In the genomic region with DNA sequence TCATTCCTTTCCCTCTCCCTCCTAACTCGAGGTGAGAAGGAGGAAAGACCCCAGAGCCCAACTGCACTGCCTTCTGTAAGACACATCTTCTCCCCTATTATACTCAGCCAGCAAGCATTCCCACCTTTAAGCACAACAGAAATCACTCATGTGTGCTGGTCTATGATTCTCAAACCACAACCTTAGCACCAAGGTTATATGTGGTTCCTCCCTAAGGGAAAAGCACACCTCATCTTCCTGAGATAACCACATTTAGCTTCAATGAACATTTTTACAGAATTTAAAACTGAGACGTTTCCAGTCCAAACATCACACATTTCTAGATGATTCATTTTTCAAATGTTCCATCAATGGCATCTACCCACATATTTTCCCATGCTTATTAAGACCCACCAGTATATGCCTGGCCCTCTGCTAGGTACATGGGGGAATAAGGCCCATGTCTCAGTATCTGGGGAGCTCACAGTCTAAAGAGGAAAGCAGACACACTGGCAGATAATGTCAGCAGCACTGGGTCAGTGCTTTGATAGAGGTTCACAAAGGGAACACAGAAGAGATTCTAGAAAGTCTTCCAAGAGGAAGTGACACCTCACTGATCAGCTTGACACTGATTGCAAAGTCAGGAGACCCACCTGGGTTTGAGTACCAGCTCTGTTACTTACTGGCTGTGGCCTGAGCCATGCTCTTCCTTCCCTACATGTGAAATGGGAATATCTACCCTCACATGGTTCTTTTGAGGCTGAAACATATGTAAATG, we compare ENCODE assay signal across 12 cellular contexts.
A peak's percentile ranks its signal among the peaks of the same experiment; 100 is the strongest.
DNase-seq lines count a peak whose midpoint lies in the region; ATAC-seq and TF ChIP-seq lines count a peak whose summit lies in the region.
"Had no signal": no experiment of that assay in that cellular context is flagged by ENCODE, and none has a peak within 500 bp of the region (broad histone marks: within the 10 kb centered on the region; RNA-seq: fewer than 3 reads in every experiment).

No MANE protein-coding gene starts in this region.

- H3K4me1 Mint-ChIP-seq in activated CD8-positive, alpha-beta T cell treated with anti-CD3 and anti-CD28 coated beads for 36 hours (ENCODE audit: low read depth), result peaks cover 52% of the 10 kb centered on the region
- peaks cover 21% of the 10 kb centered on the region for H3K4me1 Mint-ChIP-seq in activated CD8-positive, alpha-beta T cell treated with anti-CD3 and anti-CD28 coated beads, Interleukin-2, amount 10 ng/mL, durations not matched to agents 7 days and 5 days (ENCODE audit: low read depth)
- H3K4me1 Mint-ChIP-seq in stimulated activated effector memory CD8-positive, alpha-beta T cell treated with anti-CD3 and anti-CD28 coated beads, Interleukin-12 subunit alpha, Interleukin-12 subunit beta, amount 100 ng/mL, for 72 hours, result peaks cover 35% of the 10 kb centered on the region
- peaks cover 46% of the 10 kb centered on the region for H3K4me1 Mint-ChIP-seq in activated CD4-positive, alpha-beta memory T cell treated with anti-CD3 and anti-CD28 coated beads for 36 hours (ENCODE audit: low read depth)

- H3K4me3 Mint-ChIP-seq in activated CD8-positive, alpha-beta T cell treated with anti-CD3 and anti-CD28 coated beads for 36 hours, result no peak overlapping the region
- no peak overlapping the region for H3K4me3 Mint-ChIP-seq in activated CD8-positive, alpha-beta T cell treated with anti-CD3 and anti-CD28 coated beads, Interleukin-2, amount 10 ng/mL, durations not matched to agents 7 days and 5 days
- no peak overlapping the region for H3K4me3 Mint-ChIP-seq in stimulated activated effector memory CD8-positive, alpha-beta T cell treated with anti-CD3 and anti-CD28 coated beads, Interleukin-12 subunit alpha, Interleukin-12 subunit beta, amount 100 ng/mL, for 72 hours
- no peak overlapping the region for H3K4me3 Mint-ChIP-seq in activated CD4-positive, alpha-beta memory T cell treated with anti-CD3 and anti-CD28 coated beads for 36 hours
- H3K4me3 Mint-ChIP-seq: central memory CD8-positive, alpha-beta T cell had no signal

- no peak for TF ChIP-seq CTCF in activated CD8-positive, alpha-beta T cell treated with anti-CD3 and anti-CD28 coated beads for 36 hours (IDR thresholded peaks at IDR 0.05)

- POLR2A ChIA-PET in activated CD8-positive, alpha-beta T cell treated with anti-CD3 and anti-CD28 coated beads for 36 hours (lab: Charles Lee), result no interaction called here
- POLR2A ChIA-PET in activated CD8-positive, alpha-beta T cell treated with anti-CD3 and anti-CD28 coated beads, Interleukin-2, amount 10 ng/mL, durations not matched to agents 7 days and 5 days (lab: Charles Lee), result no interaction called here
- POLR2A ChIA-PET in activated CD4-positive, alpha-beta memory T cell treated with anti-CD3 and anti-CD28 coated beads for 36 hours (lab: Charles Lee), result no interaction called here

- no peaks in the 10 kb centered on the region for H3K9me3 Mint-ChIP-seq in activated CD8-positive, alpha-beta T cell treated with anti-CD3 and anti-CD28 coated beads for 36 hours
- H3K9me3 Mint-ChIP-seq in activated CD8-positive, alpha-beta T cell treated with anti-CD3 and anti-CD28 coated beads, Interleukin-2, amount 10 ng/mL, durations not matched to agents 7 days and 5 days (ENCODE audit: insufficient read depth), result no peaks in the 10 kb centered on the region
- no peaks in the 10 kb centered on the region for H3K9me3 Mint-ChIP-seq in stimulated activated effector memory CD8-positive, alpha-beta T cell treated with anti-CD3 and anti-CD28 coated beads, Interleukin-12 subunit alpha, Interleukin-12 subunit beta, amount 100 ng/mL, for 72 hours
- no peaks in the 10 kb centered on the region for H3K9me3 Mint-ChIP-seq in activated CD4-positive, alpha-beta memory T cell treated with anti-CD3 and anti-CD28 coated beads for 36 hours
- H3K9me3 Mint-ChIP-seq: central memory CD8-positive, alpha-beta T cell had no signal

- peak overlapping the region; percentile 39 for H3K27ac Mint-ChIP-seq in activated CD8-positive, alpha-beta T cell treated with anti-CD3 and anti-CD28 coated beads for 36 hours
- H3K27ac Mint-ChIP-seq in activated CD8-positive, alpha-beta T cell treated with anti-CD3 and anti-CD28 coated beads, Interleukin-2, amount 10 ng/mL, durations not matched to agents 7 days and 5 days, result no peak overlapping the region
- peak overlapping the region; percentile 18 for H3K27ac Mint-ChIP-seq in stimulated activated effector memory CD8-positive, alpha-beta T cell treated with anti-CD3 and anti-CD28 coated beads, Interleukin-12 subunit alpha, Interleukin-12 subunit beta, amount 100 ng/mL, for 72 hours
- no peak overlapping the region for H3K27ac Mint-ChIP-seq in activated CD4-positive, alpha-beta memory T cell treated with anti-CD3 and anti-CD28 coated beads for 36 hours

- H3K27me3 Mint-ChIP-seq in activated CD8-positive, alpha-beta T cell treated with anti-CD3 and anti-CD28 coated beads for 36 hours, result no peaks in the 10 kb centered on the region
- H3K27me3 Mint-ChIP-seq in activated CD8-positive, alpha-beta T cell treated with anti-CD3 and anti-CD28 coated beads, Interleukin-2, amount 10 ng/mL, durations not matched to agents 7 days and 5 days (ENCODE audit: low read depth), result no peaks in the 10 kb centered on the region
- no peaks in the 10 kb centered on the region for H3K27me3 Mint-ChIP-seq in activated CD4-positive, alpha-beta memory T cell treated with anti-CD3 and anti-CD28 coated beads for 36 hours
- H3K27me3 Mint-ChIP-seq: central memory CD8-positive, alpha-beta T cell had no signal

- intact Hi-C loops in activated CD8-positive, alpha-beta T cell treated with anti-CD3 and anti-CD28 coated beads for 36 hours (cut with micrococcal nuclease), result no loop called here
- intact Hi-C loops in activated CD4-positive, alpha-beta memory T cell treated with anti-CD3 and anti-CD28 coated beads for 36 hours (cut with micrococcal nuclease), result no loop called here

- CTCF ChIA-PET in activated CD8-positive, alpha-beta T cell treated with anti-CD3 and anti-CD28 coated beads for 36 hours (lab: Charles Lee), result no interaction called here
- CTCF ChIA-PET in activated CD8-positive, alpha-beta T cell treated with anti-CD3 and anti-CD28 coated beads, Interleukin-2, amount 10 ng/mL, durations not matched to agents 7 days and 5 days (lab: Charles Lee), result no interaction called here
- CTCF ChIA-PET in activated CD4-positive, alpha-beta memory T cell treated with anti-CD3 and anti-CD28 coated beads for 36 hours (lab: Charles Lee), result no interaction called here

- no peak for DNase-seq in activated CD8-positive, alpha-beta T cell treated with anti-CD3 and anti-CD28 coated beads for 36 hours
- no peak for DNase-seq in activated CD8-positive, alpha-beta T cell treated with anti-CD3 and anti-CD28 coated beads, Interleukin-2, amount 10 ng/mL, durations not matched to agents 7 days and 5 days
- peak; percentile 26 to 29 for DNase-seq in activated T-cell treated with anti-CD3 and anti-CD28 coated beads, Interleukin-2, amount 50 U/mL, for 48 hours
- DNase-seq in stimulated activated effector memory CD8-positive, alpha-beta T cell treated with anti-CD3 and anti-CD28 coated beads, Interleukin-12 subunit alpha, Interleukin-12 subunit beta, amount 100 ng/mL, for 72 hours (ENCODE audit: low spot score in 2 of 2), result no peak
- DNase-seq in activated CD4-positive, alpha-beta memory T cell treated with anti-CD3 and anti-CD28 coated beads for 36 hours, result no peak
- DNase-seq in CD1c-positive myeloid dendritic cell (ENCODE audit: extremely low spot score), result no peak
- DNase-seq: NCI-H524, nucleus accumbens, SJCRH30 had no signal

- ATAC-seq in activated CD8-positive, alpha-beta T cell treated with anti-CD3 and anti-CD28 coated beads for 36 hours, result peak; percentile 76
- ATAC-seq in activated CD8-positive, alpha-beta T cell treated with anti-CD3 and anti-CD28 coated beads, Interleukin-2, amount 10 ng/mL, durations not matched to agents 7 days and 5 days, result no peak
- ATAC-seq in HG03025 (IDR thresholded peaks at IDR 0.05; ENCODE audit: low FRiP score, unreplicated experiment) (peak; percentile 64), GM21528 (IDR thresholded peaks at IDR 0.05; ENCODE audit: low FRiP score, unreplicated experiment) (no peak)
- peak; percentile 48 for ATAC-seq in stimulated activated effector memory CD8-positive, alpha-beta T cell treated with anti-CD3 and anti-CD28 coated beads, Interleukin-12 subunit alpha, Interleukin-12 subunit beta, amount 100 ng/mL, for 72 hours

- peaks cover 18% of the 10 kb centered on the region for H3K36me3 Mint-ChIP-seq in activated CD8-positive, alpha-beta T cell treated with anti-CD3 and anti-CD28 coated beads for 36 hours (ENCODE audit: low read depth)
- no peaks in the 10 kb centered on the region for H3K36me3 Mint-ChIP-seq in activated CD8-positive, alpha-beta T cell treated with anti-CD3 and anti-CD28 coated beads, Interleukin-2, amount 10 ng/mL, durations not matched to agents 7 days and 5 days (ENCODE audit: low read depth)
- no peaks in the 10 kb centered on the region for H3K36me3 Mint-ChIP-seq in stimulated activated effector memory CD8-positive, alpha-beta T cell treated with anti-CD3 and anti-CD28 coated beads, Interleukin-12 subunit alpha, Interleukin-12 subunit beta, amount 100 ng/mL, for 72 hours
- H3K36me3 Mint-ChIP-seq in activated CD4-positive, alpha-beta memory T cell treated with anti-CD3 and anti-CD28 coated beads for 36 hours, result peaks cover 9% of the 10 kb centered on the region

Comparison
In these comparisons a context has a peak if more than half of its experiments do, and no peak if none do; other contexts are left out.
1. ATAC-seq: peak in activated CD8-positive, alpha-beta T cell treated with anti-CD3 and anti-CD28 coated beads for 36 hours (single experiment), HG03025 (single experiment) and stimulated activated effector memory CD8-positive, alpha-beta T cell treated with anti-CD3 and anti-CD28 coated beads, Interleukin-12 subunit alpha, Interleukin-12 subunit beta, amount 100 ng/mL, for 72 hours (single experiment); none in activated CD8-positive, alpha-beta T cell treated with anti-CD3 and anti-CD28 coated beads, Interleukin-2, amount 10 ng/mL, durations not matched to agents 7 days and 5 days (single experiment) and GM21528 (single experiment).
2. H3K27ac Mint-ChIP-seq: peak in activated CD8-positive, alpha-beta T cell treated with anti-CD3 and anti-CD28 coated beads for 36 hours (single experiment) and stimulated activated effector memory CD8-positive, alpha-beta T cell treated with anti-CD3 and anti-CD28 coated beads, Interleukin-12 subunit alpha, Interleukin-12 subunit beta, amount 100 ng/mL, for 72 hours (single experiment); none in activated CD8-positive, alpha-beta T cell treated with anti-CD3 and anti-CD28 coated beads, Interleukin-2, amount 10 ng/mL, durations not matched to agents 7 days and 5 days (single experiment) and activated CD4-positive, alpha-beta memory T cell treated with anti-CD3 and anti-CD28 coated beads for 36 hours (single experiment).
3. DNase-seq: peak in activated T-cell treated with anti-CD3 and anti-CD28 coated beads, Interleukin-2, amount 50 U/mL, for 48 hours (2 of 2); none in activated CD8-positive, alpha-beta T cell treated with anti-CD3 and anti-CD28 coated beads for 36 hours (single experiment), activated CD8-positive, alpha-beta T cell treated with anti-CD3 and anti-CD28 coated beads, Interleukin-2, amount 10 ng/mL, durations not matched to agents 7 days and 5 days (single experiment), stimulated activated effector memory CD8-positive, alpha-beta T cell treated with anti-CD3 and anti-CD28 coated beads, Interleukin-12 subunit alpha, Interleukin-12 subunit beta, amount 100 ng/mL, for 72 hours (0 of 2), activated CD4-positive, alpha-beta memory T cell treated with anti-CD3 and anti-CD28 coated beads for 36 hours (single experiment) and CD1c-positive myeloid dendritic cell (single experiment).